Comparison of ENCODE assay signal across 8 cellular contexts in genomic region chr17:79728908-79729471, GRCh38. TPM values are rescaled to one million over a fixed set of nuclear protein-coding genes. Genes with fewer than 3 reads are reported as not detected.
DNase-seq lines count a peak whose midpoint lies in the region; ATAC-seq, FAIRE-seq and TF ChIP-seq lines count a peak whose summit lies in the region.

No MANE protein-coding gene starts in this region.

- ATAC-seq in activated naive CD4-positive, alpha-beta T cell treated with anti-CD3 and anti-CD28 coated beads, Interleukin-2, amount 50 U/mL, for 72 hours, result peak in 1 of 2 donors; percentile 24

- peaks cover 0 to 3% of the 10 kb centered on the region in 2 donors for H3K9me3 Mint-ChIP-seq in activated naive CD4-positive, alpha-beta T cell treated with anti-CD3 and anti-CD28 coated beads, Interleukin-2, amount 50 U/mL, for 72 hours
- no peaks in the 10 kb centered on the region for H3K9me3 Mint-ChIP-seq in astrocyte (ENCODE audit: unreplicated experiment)
- no peaks in the 10 kb centered on the region for H3K9me3 Mint-ChIP-seq in activated CD4-positive, alpha-beta T cell treated with anti-CD3 and anti-CD28 coated beads, Interleukin-2, amount 10 ng/mL, durations not matched to agents 24 days and 14 days

- H3K36me3 ChIP-seq in astrocyte (ENCODE audit: insufficient read depth, low read length) (no peaks in the 10 kb centered on the region), mucosa of rectum (ENCODE audit: control insufficient read depth in 2 of 2, insufficient read depth in 2 of 2, low read length in 2 of 2) (no peaks in the 10 kb centered on the region), tibial nerve (no peaks in the 10 kb centered on the region)

- no peak overlapping the region for H3K9ac ChIP-seq in astrocyte (ENCODE audit: low read length)
- H3K9ac ChIP-seq in mucosa of rectum (ENCODE audit: low read depth in 1 of 2, low read length in 2 of 2), result no peak overlapping the region

- no peak overlapping the region for H3K27ac ChIP-seq in astrocyte (ENCODE audit: low read depth, low read length)
- no peak overlapping the region for H3K27ac ChIP-seq in mucosa of rectum (ENCODE audit: low read depth in 2 of 2, low read length in 2 of 2)
- no peak overlapping the region for H3K27ac ChIP-seq in tibial nerve

- no peak for TF ChIP-seq POLR2A in tibial nerve (IDR thresholded peaks at IDR 0.05)

- intact Hi-C loops in activated CD4-positive, alpha-beta T cell treated with anti-CD3 and anti-CD28 coated beads, Interleukin-2, amount 10 ng/mL, durations not matched to agents 24 days and 14 days (cut with micrococcal nuclease), result no loop called here

- H3K79me2 ChIP-seq in astrocyte (ENCODE audit: insufficient read depth, low read length), result no peaks in the 10 kb centered on the region

- H3K27me3 ChIP-seq in astrocyte (ENCODE audit: insufficient read depth, low read length), result no peaks in the 10 kb centered on the region
- H3K27me3 ChIP-seq in mucosa of rectum (ENCODE audit: control insufficient read depth in 2 of 2, insufficient read depth in 2 of 2, low read length in 2 of 2), result no peaks in the 10 kb centered on the region
- H3K27me3 ChIP-seq in tibial nerve, result no peaks in the 10 kb centered on the region

- H3K4me3 ChIP-seq in astrocyte (ENCODE audit: insufficient read depth, low read depth, low read length) (no peak overlapping the region), mucosa of rectum (ENCODE audit: low read length in 2 of 2) (peak overlapping the region; percentile 2 to 5), tibial nerve (peak overlapping the region in 3 of 4 donors; percentile 29 to 46 (median 40))

- H3K4me1 Mint-ChIP-seq in astrocyte (ENCODE audit: low read depth, unreplicated experiment), result no peaks in the 10 kb centered on the region
- peaks cover 9% of the 10 kb centered on the region for H3K4me1 Mint-ChIP-seq in activated CD4-positive, alpha-beta T cell treated with anti-CD3 and anti-CD28 coated beads, Interleukin-2, amount 10 ng/mL, durations not matched to agents 24 days and 14 days

- H3K27ac Mint-ChIP-seq in activated naive CD4-positive, alpha-beta T cell treated with anti-CD3 and anti-CD28 coated beads, Interleukin-2, amount 50 U/mL, for 72 hours, result peak overlapping the region; percentile 84 to 87
- peak overlapping the region; percentile 34 for H3K27ac Mint-ChIP-seq in astrocyte (ENCODE audit: unreplicated experiment)
- H3K27ac Mint-ChIP-seq in activated CD4-positive, alpha-beta T cell treated with anti-CD3 and anti-CD28 coated beads, Interleukin-2, amount 10 ng/mL, durations not matched to agents 24 days and 14 days, result no peak overlapping the region

- H3K4me1 ChIP-seq in astrocyte (ENCODE audit: insufficient read depth, low read length), result peaks cover 4% of the 10 kb centered on the region
- H3K4me1 ChIP-seq in mucosa of rectum (ENCODE audit: control insufficient read depth in 2 of 2, insufficient read depth in 2 of 2, low read length in 2 of 2), result peaks cover 0 to 9% of the 10 kb centered on the region in 2 donors
- H3K4me1 ChIP-seq in tibial nerve, result peaks cover 0 to 12% (median 0%) of the 10 kb centered on the region in 4 donors

- H3K4me2 ChIP-seq in astrocyte (ENCODE audit: low read length), result peak overlapping the region; percentile 85

- H3K9me3 ChIP-seq in astrocyte (ENCODE audit: insufficient read depth, low read depth, low read length) (no peaks in the 10 kb centered on the region), mucosa of rectum (ENCODE audit: control insufficient read depth in 2 of 2, low read length in 2 of 2) (no peaks in the 10 kb centered on the region), tibial nerve (no peaks in the 10 kb centered on the region)

- no peak overlapping the region for H3K4me3 Mint-ChIP-seq in astrocyte (ENCODE audit: unreplicated experiment)
- H3K4me3 Mint-ChIP-seq in activated CD4-positive, alpha-beta T cell treated with anti-CD3 and anti-CD28 coated beads, Interleukin-2, amount 10 ng/mL, durations not matched to agents 24 days and 14 days, result no peak overlapping the region

- TF ChIP-seq CTCF in astrocyte (IDR thresholded peaks at IDR 0.05; ENCODE audit: insufficient read depth, low read depth, low read length) (no peak), tibial nerve (IDR thresholded peaks at IDR 0.05) (no peak)

- H3K36me3 Mint-ChIP-seq in activated naive CD4-positive, alpha-beta T cell treated with anti-CD3 and anti-CD28 coated beads, Interleukin-2, amount 50 U/mL, for 72 hours, result no peaks in the 10 kb centered on the region
- peaks cover 2% of the 10 kb centered on the region for H3K36me3 Mint-ChIP-seq in astrocyte (ENCODE audit: low read depth, unreplicated experiment)
- no peaks in the 10 kb centered on the region for H3K36me3 Mint-ChIP-seq in activated CD4-positive, alpha-beta T cell treated with anti-CD3 and anti-CD28 coated beads, Interleukin-2, amount 10 ng/mL, durations not matched to agents 24 days and 14 days (ENCODE audit: low read depth)

- H3K27me3 Mint-ChIP-seq in astrocyte (ENCODE audit: low read depth, unreplicated experiment), result peaks cover 14% of the 10 kb centered on the region
- no peaks in the 10 kb centered on the region for H3K27me3 Mint-ChIP-seq in activated CD4-positive, alpha-beta T cell treated with anti-CD3 and anti-CD28 coated beads, Interleukin-2, amount 10 ng/mL, durations not matched to agents 24 days and 14 days

- H2AFZ ChIP-seq in astrocyte (ENCODE audit: low read depth, low read length), result peak overlapping the region; percentile 98

- 77% methylated on average over 25 to 26 of the region's 26 CpGs for WGBS in tibial nerve, 2 donors

- no peaks in the 10 kb centered on the region for H4K20me1 ChIP-seq in astrocyte (ENCODE audit: insufficient read depth, low read length)

- FAIRE-seq in astrocyte (lab: Jason Lieb, UNC), result no peak

- no peak for DNase-seq in activated naive CD4-positive, alpha-beta T cell treated with anti-CD3 and anti-CD28 coated beads, Interleukin-2, amount 50 U/mL, for 72 hours (ENCODE audit: low spot score in 2 of 2)
- DNase-seq in activated naive CD4-positive, alpha-beta T cell (lab: John Stamatoyannopoulos, UW), result no peak
- DNase-seq in astrocyte (ENCODE audit: low read depth), result no peak
- no peak for DNase-seq in tibial nerve (ENCODE audit: low spot score in 2 of 2)
- DNase-seq in stimulated activated naive CD4-positive, alpha-beta T cell treated with Interleukin-2 at 50 U/mL for 16 hours (lab: John Stamatoyannopoulos, UW), result no peak
- no peak for DNase-seq in NCI-H82 (lab: John Stamatoyannopoulos, UW)
- no peak for DNase-seq in activated CD4-positive, alpha-beta T cell treated with anti-CD3 and anti-CD28 coated beads, Interleukin-2, amount 10 ng/mL, durations not matched to agents 24 days and 14 days

- TF ChIP-seq EP300 in tibial nerve (IDR thresholded peaks at IDR 0.05), result no peak

RNA-seq across cellular contexts. Expression of gene ENPP7, which starts 1.8 kb away (rescaled TPM):
- total RNA-seq in activated naive CD4-positive, alpha-beta T cell treated with anti-CD3 and anti-CD28 coated beads, Interleukin-2, amount 50 U/mL, for 72 hours, result under 1 TPM in 1 of 2 donors, not detected in 1; 0.23 TPM
- total RNA-seq in astrocyte, result not detected in 2 replicates
- total RNA-seq in tibial nerve, result not detected
- total RNA-seq in activated CD4-positive, alpha-beta T cell treated with anti-CD3 and anti-CD28 coated beads, Interleukin-2, amount 10 ng/mL, durations not matched to agents 24 days and 14 days, result 0.09 TPM in 1 of 2 replicates, not detected in the other

RNA-seq across cellular contexts. Expression of gene CBX2, which starts 49.0 kb away (rescaled TPM):
- total RNA-seq in activated naive CD4-positive, alpha-beta T cell treated with anti-CD3 and anti-CD28 coated beads, Interleukin-2, amount 50 U/mL, for 72 hours, result 1 to 10 TPM; 2.8 to 3.3 TPM
- total RNA-seq in astrocyte, result 3.9 and 6.7 TPM in 2 replicates
- total RNA-seq in tibial nerve, result 1 to 10 TPM; 2.4 to 5.9 (median 4.5) TPM
- 7.5 and 8.2 TPM in 2 replicates for total RNA-seq in activated CD4-positive, alpha-beta T cell treated with anti-CD3 and anti-CD28 coated beads, Interleukin-2, amount 10 ng/mL, durations not matched to agents 24 days and 14 days
